In genomic region chr1:112905420-112906154, GRCh38 we compare ENCODE assay signal across 2 cellular contexts.
A peak's percentile ranks its signal among the peaks of the same experiment; 100 is the strongest.
TF ChIP-seq lines count a peak whose summit lies in the region.

No MANE protein-coding gene starts in this region.

TF ChIP-seq in liver, 16 proteins besides CTCF, POLR2A, EP300 and RAD21 (continued from another document):
- TF ChIP-seq FOXA1 (IDR thresholded peaks at IDR 0.05) (no peak), FOXA2 (IDR thresholded peaks at IDR 0.05) (no peak), GABPA (IDR thresholded peaks at IDR 0.05 in 1 of 2, conservative IDR thresholded peaks at IDR 0.05 in 1 of 2) (no peak), HNF4A (conservative IDR thresholded peaks at IDR 0.05) (peak in 1 of 2 donors; percentile 29), SP1 (IDR thresholded peaks at IDR 0.05) (no peak), ATF3 (IDR thresholded peaks at IDR 0.05) (no peak), HNF4G (IDR thresholded peaks at IDR 0.05) (no peak), YY1 (IDR thresholded peaks at IDR 0.05) (peak; percentile 62), MAX (IDR thresholded peaks at IDR 0.05) (no peak), RXRA (IDR thresholded peaks at IDR 0.05) (peak in 1 of 2 donors; percentile 13), JUND (IDR thresholded peaks at IDR 0.05) (no peak), ZBTB33 (IDR thresholded peaks at IDR 0.05) (no peak), REST (IDR thresholded peaks at IDR 0.05) (no peak)

TF ChIP-seq in HepG2, 621 proteins besides CTCF, POLR2A, EP300 and RAD21:
- TF ChIP-seq KDM2A (CRISPR knock-in tag; IDR thresholded peaks at IDR 0.05; ENCODE audit: borderline replicate concordance, low read depth) (no peak), HOXA5 (CRISPR knock-in tag; IDR thresholded peaks at IDR 0.05) (no peak)
